Comparison of ENCODE assay signal across 16 cellular contexts in the genomic region with DNA sequence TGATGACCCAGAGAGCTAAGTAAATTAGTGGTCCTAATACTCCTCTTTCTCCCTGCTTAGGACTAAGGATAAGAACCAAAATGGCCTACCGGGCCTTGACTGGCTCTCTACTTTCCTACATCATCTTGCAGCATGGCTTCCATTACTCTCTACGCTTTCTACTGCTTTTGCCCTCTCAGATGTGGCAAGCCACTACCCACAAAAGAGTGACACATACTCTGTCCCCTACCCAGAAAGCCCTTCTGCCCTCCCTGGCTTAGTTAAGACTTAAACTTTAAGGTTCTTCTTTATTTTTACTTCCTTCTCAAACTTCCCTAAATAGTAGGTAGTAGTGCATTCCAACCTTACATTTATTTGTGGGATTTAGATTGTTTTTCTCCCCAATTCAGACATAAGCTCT.
"Had no signal": no experiment of that assay in that cellular context is flagged by ENCODE, and none has a peak within 500 bp of the region (broad histone marks: within the 10 kb centered on the region; RNA-seq: fewer than 3 reads in every experiment).

No MANE protein-coding gene starts in this region.

- H3K27me3 ChIP-seq: right atrium auricular region had no signal

- H3K4me1 ChIP-seq: right atrium auricular region had no signal

- H3K9me3 Mint-ChIP-seq: activated CD4-positive, alpha-beta memory T cell treated with anti-CD3 and anti-CD28 coated beads for 36 hours; type B pancreatic cell had no signal

- DNase-seq: activated CD4-positive, alpha-beta memory T cell treated with anti-CD3 and anti-CD28 coated beads for 36 hours; activated CD8-positive, alpha-beta memory T cell treated with anti-CD3 and anti-CD28 coated beads, Interleukin-2, amount 50 U/mL, for 4 hours; activated gamma-delta T cell treated with Interleukin-2 at 50 U/mL for 16 hours; activated T-cell treated with anti-CD3 and anti-CD28 coated beads, Interleukin-2, amount 50 U/mL, for 48 hours; aorta; head of caudate nucleus; kidney glomerular epithelial cell; mesenchymal stem cell; natural killer cell; stimulated activated CD4-positive, alpha-beta T cell treated with anti-CD3 and anti-CD28 coated beads, Interleukin-4, amount 100 ng/mL, for 24 hours; stimulated activated naive CD4-positive, alpha-beta T cell treated with Interleukin-2 at 50 U/mL for 16 hours; T-helper 9 cell had no signal

- H3K27ac ChIP-seq: epithelial cell of prostate, right atrium auricular region had no signal

- ATAC-seq: activated CD4-positive, CD25-positive, alpha-beta regulatory T cell treated with anti-CD3 and anti-CD28 coated beads, Interleukin-2, amount 50 U/mL, for 24 hours; natural killer cell had no signal

- H3K36me3 Mint-ChIP-seq: activated CD4-positive, alpha-beta memory T cell treated with anti-CD3 and anti-CD28 coated beads for 36 hours; natural killer cell had no signal

- H3K4me1 Mint-ChIP-seq: natural killer cell had no signal

- H3K9me3 ChIP-seq: right atrium auricular region had no signal

- H3K4me3 ChIP-seq: right atrium auricular region had no signal

- H3K27me3 Mint-ChIP-seq: type B pancreatic cell had no signal

- H3K27ac Mint-ChIP-seq: activated CD4-positive, alpha-beta memory T cell treated with anti-CD3 and anti-CD28 coated beads for 36 hours; natural killer cell; type B pancreatic cell had no signal

- H3K4me3 Mint-ChIP-seq: activated CD4-positive, alpha-beta memory T cell treated with anti-CD3 and anti-CD28 coated beads for 36 hours; natural killer cell; type B pancreatic cell had no signal
